Comparison of ENCODE assay signal across 23 cellular contexts in genomic region chr5:59555596-59555995, GRCh38.
"Had no signal": no experiment of that assay in that cellular context is flagged by ENCODE, and none has a peak within 500 bp of the region (broad histone marks: within the 10 kb centered on the region; RNA-seq: fewer than 3 reads in every experiment).

No MANE protein-coding gene starts in this region.

- H3K27me3 ChIP-seq: right lobe of liver, suprapubic skin, transverse colon, upper lobe of right lung, uterus had no signal

- H3K27ac ChIP-seq: lower lobe of right lung, right lobe of liver, suprapubic skin, transverse colon, upper lobe of right lung, uterus had no signal

- H3K9me3 ChIP-seq: lower lobe of right lung, right lobe of liver, suprapubic skin, transverse colon, upper lobe of right lung, uterus had no signal

- H3K27me3 Mint-ChIP-seq: effector memory CD8-positive, alpha-beta T cell; stimulated activated naive CD8-positive, alpha-beta T cell treated with anti-CD3 and anti-CD28 coated beads, Interleukin-15, amount 100 ng/mL, for 72 hours had no signal

- H3K4me1 ChIP-seq: lower lobe of right lung, upper lobe of right lung, uterus had no signal

- DNase-seq: cortex of kidney; effector memory CD8-positive, alpha-beta T cell; head of caudate nucleus; left ventricle myocardium superior; lower lobe of right lung; midbrain; naive thymus-derived CD4-positive, alpha-beta T cell; nucleus accumbens; posterior cingulate gyrus; retina; right lobe of liver; small intestine; stimulated activated CD4-positive, alpha-beta T cell treated with anti-CD3 and anti-CD28 coated beads, Interleukin-12 subunit alpha, Interleukin-12 subunit beta, amount 100 ng/mL, for 4 hours; stimulated activated CD4-positive, alpha-beta T cell treated with anti-CD3 and anti-CD28 coated beads, Interleukin-1b, Interleukin-23, amount 100 ng/mL, for 48 hours; stimulated activated CD4-positive, alpha-beta T cell treated with anti-CD3 and anti-CD28 coated beads, Interleukin-4, amount 100 ng/mL, for 1 hour; stimulated activated CD8-positive, alpha-beta memory T cell treated with anti-CD3 and anti-CD28 coated beads, Interleukin-4, amount 100 ng/mL, for 48 hours; stimulated activated naive CD4-positive, alpha-beta T cell; stimulated activated naive CD8-positive, alpha-beta T cell treated with anti-CD3 and anti-CD28 coated beads, Interleukin-15, amount 100 ng/mL, for 72 hours; transverse colon; upper lobe of right lung; uterus had no signal

- H3K9me3 Mint-ChIP-seq: effector memory CD8-positive, alpha-beta T cell; nephron; stimulated activated naive CD8-positive, alpha-beta T cell treated with anti-CD3 and anti-CD28 coated beads, Interleukin-15, amount 100 ng/mL, for 72 hours had no signal

- H3K27ac Mint-ChIP-seq: effector memory CD8-positive, alpha-beta T cell; naive thymus-derived CD4-positive, alpha-beta T cell; stimulated activated naive CD8-positive, alpha-beta T cell treated with anti-CD3 and anti-CD28 coated beads, Interleukin-15, amount 100 ng/mL, for 72 hours had no signal

- H3K36me3 Mint-ChIP-seq: naive thymus-derived CD4-positive, alpha-beta T cell had no signal

- ATAC-seq: effector memory CD8-positive, alpha-beta T cell; left ventricle myocardium superior; lower lobe of right lung; naive thymus-derived CD4-positive, alpha-beta T cell; right lobe of liver; stimulated activated naive CD8-positive, alpha-beta T cell treated with anti-CD3 and anti-CD28 coated beads, Interleukin-15, amount 100 ng/mL, for 72 hours; upper lobe of right lung had no signal

- H3K4me3 Mint-ChIP-seq: effector memory CD8-positive, alpha-beta T cell; naive thymus-derived CD4-positive, alpha-beta T cell; nephron; stimulated activated naive CD8-positive, alpha-beta T cell treated with anti-CD3 and anti-CD28 coated beads, Interleukin-15, amount 100 ng/mL, for 72 hours had no signal

- H3K36me3 ChIP-seq: lower lobe of right lung, right lobe of liver, suprapubic skin, transverse colon, upper lobe of right lung, uterus had no signal

- H3K4me1 Mint-ChIP-seq: naive thymus-derived CD4-positive, alpha-beta T cell; stimulated activated naive CD8-positive, alpha-beta T cell treated with anti-CD3 and anti-CD28 coated beads, Interleukin-15, amount 100 ng/mL, for 72 hours had no signal

- H3K4me3 ChIP-seq: lower lobe of right lung, right lobe of liver, suprapubic skin, transverse colon, upper lobe of right lung, uterus had no signal
